10 cellular contexts compared by ENCODE assay signal in genomic region chr12:40011775-40012129, GRCh38.
A peak's percentile ranks its signal among the peaks of the same experiment; 100 is the strongest.
DNase-seq lines count a peak whose midpoint lies in the region; ATAC-seq and TF ChIP-seq lines count a peak whose summit lies in the region.
"Had no signal": no experiment of that assay in that cellular context is flagged by ENCODE, and none has a peak within 500 bp of the region (broad histone marks: within the 10 kb centered on the region; RNA-seq: fewer than 3 reads in every experiment).

No MANE protein-coding gene starts in this region.

- H3K4me1 ChIP-seq in esophagus muscularis mucosa, result peaks cover 13 to 21% (median 18%) of the 10 kb centered on the region in 4 donors
- H3K4me1 ChIP-seq in suprapubic skin, result no peaks in the 10 kb centered on the region

- no peak for TF ChIP-seq CTCF in esophagus muscularis mucosa (IDR thresholded peaks at IDR 0.05)
- TF ChIP-seq CTCF in suprapubic skin (IDR thresholded peaks at IDR 0.05), result no peak

- H3K36me3 Mint-ChIP-seq in activated CD8-positive, alpha-beta memory T cell treated with anti-CD3 and anti-CD28 coated beads, Interleukin-2, amount 10 ng/mL, durations not matched to agents 7 days and 5 days, result peaks cover 2% of the 10 kb centered on the region

- no peaks in the 10 kb centered on the region for H3K9me3 ChIP-seq in esophagus muscularis mucosa
- no peaks in the 10 kb centered on the region for H3K9me3 ChIP-seq in suprapubic skin
- H3K9me3 ChIP-seq: BLaER1 had no signal

- no peak for TF ChIP-seq POLR2A in esophagus muscularis mucosa (IDR thresholded peaks at IDR 0.05; ENCODE audit: low read depth)
- no peak for TF ChIP-seq POLR2A in suprapubic skin (IDR thresholded peaks at IDR 0.05)

- no peaks in the 10 kb centered on the region for H3K27me3 Mint-ChIP-seq in activated CD8-positive, alpha-beta memory T cell treated with anti-CD3 and anti-CD28 coated beads, Interleukin-2, amount 10 ng/mL, durations not matched to agents 7 days and 5 days

- WGBS in esophagus muscularis mucosa, result 61% methylated on average over 3 of the region's 3 CpGs
- WGBS in suprapubic skin, result 72% methylated on average over 3 of the region's 3 CpGs

- H3K4me1 Mint-ChIP-seq in activated CD8-positive, alpha-beta memory T cell treated with anti-CD3 and anti-CD28 coated beads, Interleukin-2, amount 10 ng/mL, durations not matched to agents 7 days and 5 days, result peaks cover 29% of the 10 kb centered on the region

- CTCF ChIA-PET in activated CD8-positive, alpha-beta memory T cell treated with anti-CD3 and anti-CD28 coated beads, Interleukin-2, amount 10 ng/mL, durations not matched to agents 7 days and 5 days (lab: Charles Lee), result interaction anchor here (0.7 to 3.1 kb wide), 31 partner anchors 9 to 687 kb away, joined by 3 to 93 read pairs (median 4); partner anchors contain the start of gene SLC2A13

- H3K27ac ChIP-seq in esophagus muscularis mucosa (replicated peaks in 1 of 4), result peak overlapping the region in 2 of 4 donors; percentile 8 to 38
- H3K27ac ChIP-seq in suprapubic skin, result no peak overlapping the region
- H3K27ac ChIP-seq: BLaER1, skin epidermis had no signal

- peak overlapping the region; percentile 51 for H3K27ac Mint-ChIP-seq in activated CD8-positive, alpha-beta memory T cell treated with anti-CD3 and anti-CD28 coated beads, Interleukin-2, amount 10 ng/mL, durations not matched to agents 7 days and 5 days

- DNase-seq in activated CD8-positive, alpha-beta memory T cell treated with anti-CD3 and anti-CD28 coated beads, Interleukin-2, amount 10 ng/mL, durations not matched to agents 7 days and 5 days, result no peak
- no peak for DNase-seq in activated CD8-positive, alpha-beta memory T cell treated with anti-CD3 and anti-CD28 coated beads for 24 hours
- no peak for DNase-seq in esophagus muscularis mucosa (ENCODE audit: extremely low spot score)
- no peak for DNase-seq in suprapubic skin (ENCODE audit: low spot score in 2 of 2)
- DNase-seq in DMS153 treated with DMSO at 0.1 percent for 48 hours (lab: John Stamatoyannopoulos, UW; ENCODE audit: unreplicated experiment), result no peak
- DNase-seq in stimulated activated CD8-positive, alpha-beta memory T cell treated with anti-CD3 and anti-CD28 coated beads, Interleukin-4, amount 100 ng/mL, for 48 hours, result no peak
- DNase-seq in AG20443 (ENCODE audit: low spot score), result no peak

- H3K36me3 ChIP-seq in esophagus muscularis mucosa (no peaks in the 10 kb centered on the region), suprapubic skin (no peaks in the 10 kb centered on the region)
- H3K36me3 ChIP-seq: BLaER1 had no signal

- H3K4me3 ChIP-seq in esophagus muscularis mucosa, result peak overlapping the region; percentile 18 to 44 (median 32)
- H3K4me3 ChIP-seq in suprapubic skin, result peak overlapping the region; percentile 17
- H3K4me3 ChIP-seq: BLaER1 had no signal

- H3K27me3 ChIP-seq in esophagus muscularis mucosa (no peaks in the 10 kb centered on the region), suprapubic skin (no peaks in the 10 kb centered on the region)
- H3K27me3 ChIP-seq: BLaER1 had no signal

- peak overlapping the region; percentile 62 for H3K4me3 Mint-ChIP-seq in activated CD8-positive, alpha-beta memory T cell treated with anti-CD3 and anti-CD28 coated beads, Interleukin-2, amount 10 ng/mL, durations not matched to agents 7 days and 5 days

- ATAC-seq in activated CD8-positive, alpha-beta memory T cell treated with anti-CD3 and anti-CD28 coated beads, Interleukin-2, amount 10 ng/mL, durations not matched to agents 7 days and 5 days, result peak; percentile 45
- ATAC-seq in HG03460 (IDR thresholded peaks at IDR 0.05; ENCODE audit: unreplicated experiment), result peak; percentile 28

- TF ChIP-seq EP300 in esophagus muscularis mucosa (IDR thresholded peaks at IDR 0.05), result no peak
- no peak for TF ChIP-seq EP300 in suprapubic skin (IDR thresholded peaks at IDR 0.05)

- no peaks in the 10 kb centered on the region for H3K9me3 Mint-ChIP-seq in activated CD8-positive, alpha-beta memory T cell treated with anti-CD3 and anti-CD28 coated beads, Interleukin-2, amount 10 ng/mL, durations not matched to agents 7 days and 5 days (ENCODE audit: low read depth)

- intact Hi-C loops in esophagus muscularis mucosa (cut with DNase I), result loop anchor here (1.0 kb wide), 1 partner anchor 96 kb away; no protein-coding TSS in a partner anchor
